In the genomic region with DNA sequence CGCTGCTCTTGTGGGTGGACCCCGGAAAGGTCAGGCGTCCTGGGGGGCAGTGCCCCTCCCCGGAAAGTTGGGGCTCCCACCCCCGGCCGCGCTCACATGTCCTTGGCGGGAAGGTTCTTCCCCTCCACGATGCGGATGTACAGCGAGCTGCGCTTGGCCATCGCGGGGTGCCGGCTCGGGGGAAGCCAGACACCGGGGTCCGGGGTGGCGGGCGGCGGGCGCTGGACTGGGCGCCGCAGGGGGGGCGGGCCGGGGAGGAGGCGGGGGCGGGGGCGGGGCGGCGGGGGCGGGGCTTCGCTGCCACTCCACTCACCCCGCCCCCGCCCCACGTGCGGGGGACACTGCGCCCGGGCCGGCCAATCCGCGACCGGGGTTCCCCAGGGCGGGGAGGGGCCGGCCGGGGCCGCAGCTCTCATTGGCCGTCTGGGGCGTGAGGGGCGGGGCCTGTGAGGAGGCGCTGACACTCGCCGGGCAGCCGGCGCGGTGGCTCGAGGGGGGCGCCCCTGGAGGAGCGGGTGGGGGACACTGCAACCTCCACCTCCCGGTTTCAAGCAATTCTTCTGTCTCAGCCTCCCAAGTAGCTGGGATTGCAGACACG, we compare ENCODE assay signal across 8 cellular contexts. TPM values are rescaled to one million over a fixed set of nuclear protein-coding genes. Genes with fewer than 3 reads are reported as not detected.
DNase-seq lines count a peak whose midpoint lies in the region; ATAC-seq and TF ChIP-seq lines count a peak whose summit lies in the region.
"Not testable (repeated sequence)": the region's sequence is repeated elsewhere in the genome, so short reads cannot be mapped to it uniquely, and the experiment has no call there.

RASA4B (minus strand) TSS at position 228 of the 598 bp plus-strand sequence; CDS start at position 161, 67 bp downstream.

- H4K8ac ChIP-seq in IMR-90 (ENCODE audit: low read depth in 2 of 2, low read length in 2 of 2) = not testable (repeated sequence)

- not testable (repeated sequence) for H3K18ac ChIP-seq in IMR-90 (ENCODE audit: low read depth, low read length)

- H4K20me1 ChIP-seq in DND-41 (ENCODE audit: insufficient read depth, low read length); IMR-90 (ENCODE audit: insufficient read depth, low read length): not testable (repeated sequence)

- POLR2A ChIA-PET in IMR-90 (lab: Charles Lee; ENCODE audit: unreplicated experiment) = not testable (repeated sequence)

- not testable (repeated sequence) for DNase-seq in DND-41, IMR-90
- peak; percentile 60 for DNase-seq in activated CD8-positive, alpha-beta memory T cell treated with anti-CD3 and anti-CD28 coated beads for 24 hours
- DNase-seq in dorsolateral prefrontal cortex = peak in 3 of 10 donors; percentile 2 to 53 (median 20)
- peak; percentile 31 to 78 for DNase-seq in left lung
- peak; percentile 54 for DNase-seq in spleen

- H3K79me2 ChIP-seq in DND-41 (ENCODE audit: insufficient read depth, low read length) = not testable (repeated sequence)

- not testable (repeated sequence) for H3K9me3 ChIP-seq in DND-41 (ENCODE audit: insufficient read depth, low read length, severe bottlenecking); IMR-90 (ENCODE audit: control insufficient read depth, insufficient read depth, low read length); left lung; spleen

- not testable (repeated sequence) for TF ChIP-seq CTCF in DND-41 (IDR thresholded peaks at IDR 0.05; ENCODE audit: borderline replicate concordance, extremely low read depth, low read length, poor library complexity, severe bottlenecking); IMR-90 (conservative IDR thresholded peaks at IDR 0.05; ENCODE audit: low read depth, low read length); dorsolateral prefrontal cortex (IDR thresholded peaks at IDR 0.05 in 54 of 56, conservative IDR thresholded peaks at IDR 0.05 in 2 of 56; ENCODE audit: low read depth in 1 of 56, partially characterized antibody in 56 of 56); left lung (IDR thresholded peaks at IDR 0.05); spleen (IDR thresholded peaks at IDR 0.05 in 8 of 11, conservative IDR thresholded peaks at IDR 0.05 in 3 of 11)

- H2AFZ ChIP-seq in DND-41 (ENCODE audit: low read depth, low read length); IMR-90 (replicated peaks; ENCODE audit: low read length, poor library complexity): not testable (repeated sequence)

- not testable (repeated sequence) for H2BK120ac ChIP-seq in IMR-90 (ENCODE audit: low read depth, low read length)

- not testable (repeated sequence) for H3K9ac ChIP-seq in DND-41 (ENCODE audit: low read depth, low read length); IMR-90 (ENCODE audit: low read depth, low read length)

- dilution Hi-C loops in IMR-90 (cut with HindIII; ENCODE audit: low sequenced_read_pairs, unreplicated experiment) = not testable (repeated sequence)

- not testable (repeated sequence) for TF ChIP-seq RAD21 in IMR-90 (IDR thresholded peaks at IDR 0.05; ENCODE audit: low read length)

- not testable (repeated sequence) for H4K91ac ChIP-seq in IMR-90 (ENCODE audit: insufficient read depth, low read depth, low read length)

- not testable (repeated sequence) for H3K4ac ChIP-seq in IMR-90 (ENCODE audit: low read depth, low read length)

- BruUV-seq in IMR-90 (replicated peaks; lab: Mats Ljungman, UMichigan) = not testable (repeated sequence)

- not testable (repeated sequence) for H3K36me3 ChIP-seq in DND-41 (ENCODE audit: insufficient read depth, low read length); IMR-90 (ENCODE audit: control insufficient read depth, insufficient read depth, low read length); left lung; spleen

- H3K4me2 ChIP-seq in DND-41 (ENCODE audit: insufficient read depth, low read length) = not testable (repeated sequence)
- peak within 1 kb of the TSS; percentile 67; the same call in 1 of the 2 replicates for H3K4me2 ChIP-seq in IMR-90 (ENCODE audit: low read depth, low read length)

- H3K23ac ChIP-seq in IMR-90 (ENCODE audit: low read depth, low read length) = not testable (repeated sequence)

- H2BK5ac ChIP-seq in IMR-90 (ENCODE audit: low read depth, low read length, poor library complexity, severe bottlenecking) = not testable (repeated sequence)

- not testable (repeated sequence) for H3K27me3 ChIP-seq in DND-41 (ENCODE audit: insufficient read depth, low read length, poor library complexity); IMR-90 (ENCODE audit: control insufficient read depth, insufficient read depth, low read length); dorsolateral prefrontal cortex; left lung; spleen (replicated peaks in 1 of 7)

- H3K4me3 ChIP-seq in DND-41 (ENCODE audit: low read depth in 1 of 2, low read length in 2 of 2); left lung: not testable (repeated sequence)
- H3K4me3 ChIP-seq in IMR-90 (ENCODE audit: insufficient read depth, low read depth, low read length) = peak within 1 kb of the TSS; percentile 50
- H3K4me3 ChIP-seq in dorsolateral prefrontal cortex = peak within 1 kb of the TSS in 8 of 59 donors; percentile 27 to 50 (median 38)
- peak within 1 kb of the TSS in 4 of 8 donors; percentile 24 to 56 (median 28) for H3K4me3 ChIP-seq in spleen

- not testable (repeated sequence) for H2AK5ac ChIP-seq in IMR-90 (ENCODE audit: low read depth, low read length)

- ATAC-seq in DND-41 (ENCODE audit: insufficient read depth, low read depth) (peak; percentile 90), GM19455 (IDR thresholded peaks at IDR 0.05; ENCODE audit: unreplicated experiment) (peak; percentile 62), HG02884 (IDR thresholded peaks at IDR 0.05; ENCODE audit: unreplicated experiment) (peak; percentile 67), IMR-90 (ENCODE audit: low read depth) (peak; percentile 99), left lung (peak; percentile 94)

- not testable (repeated sequence) for H2AK9ac ChIP-seq in IMR-90 (replicated peaks; ENCODE audit: low read depth, low read length, poor library complexity)

- H2BK15ac ChIP-seq in IMR-90 (ENCODE audit: low read depth, low read length) = not testable (repeated sequence)

- not testable (repeated sequence) for H4K5ac ChIP-seq in IMR-90 (ENCODE audit: low read depth, low read length)

- H3K79me1 ChIP-seq in IMR-90 (ENCODE audit: low read depth in 1 of 2, low read length in 2 of 2) = not testable (repeated sequence)

- H3K9me1 ChIP-seq in IMR-90 (ENCODE audit: insufficient read depth, low read length) = not testable (repeated sequence)

- CTCF ChIA-PET in IMR-90 (lab: Yijun Ruan, JAX) = not testable (repeated sequence)

- intact Hi-C loops in IMR-90 (cut with micrococcal nuclease); dorsolateral prefrontal cortex (cut with DNase I); left lung (cut with DNase I); spleen (cut with DNase I; ENCODE audit: low total_unique reads): not testable (repeated sequence)

- H3K14ac ChIP-seq in IMR-90 (replicated peaks; ENCODE audit: low read depth, low read length) = not testable (repeated sequence)

- not testable (repeated sequence) for H3K27ac ChIP-seq in DND-41 (ENCODE audit: low read length); IMR-90 (ENCODE audit: insufficient read depth, low read length); dorsolateral prefrontal cortex; left lung; spleen

- not testable (repeated sequence) for H2BK20ac ChIP-seq in IMR-90 (ENCODE audit: low read depth, low read length)

- TF ChIP-seq POLR2A in IMR-90 (IDR thresholded peaks at IDR 0.05; ENCODE audit: low read depth, low read length); spleen (IDR thresholded peaks at IDR 0.05): not testable (repeated sequence)

- in situ Hi-C loops in IMR-90 (cut with MboI; ENCODE audit: low sequenced_read_pairs) = not testable (repeated sequence)

- not testable (repeated sequence) for H3K4me1 ChIP-seq in DND-41 (ENCODE audit: insufficient read depth, low read length); IMR-90 (ENCODE audit: control insufficient read depth, insufficient read depth, low read length); left lung; spleen

- H3K56ac ChIP-seq in IMR-90 (ENCODE audit: extremely low read depth, insufficient read depth, low read length) = not testable (repeated sequence)

- no CpG with 5 or more reads among the region's 61 CpGs for WGBS in IMR-90 (ENCODE audit: extremely low coverage in 2 of 2, insufficient read length in 1 of 2), 2 experiments
- 1 to 5% (median 1%) methylated on average over 7 to 25 of the region's 61 CpGs; no CpG with 5 or more reads in 2 of the 5 donors for WGBS in spleen, 5 donors

RNA-seq across cellular contexts. Expression of gene RASA4B, which starts in this region (rescaled TPM):
- 1.8 and 3.3 TPM in 2 replicates for total RNA-seq in IMR-90 (2012; rRNA removed)
- polyA plus RNA-seq in IMR-90 (2012; rRNA removed) = 7.7 and 9.3 TPM in 2 replicates
- polyA plus RNA-seq in IMR-90 (2012; cell fraction: cytosol; rRNA removed) = 11.3 and 14.3 TPM in 2 replicates
- polyA plus RNA-seq in IMR-90 (2012; cell fraction: nucleus; rRNA removed; ENCODE audit: low replicate concordance) = 35.9 and 76.5 TPM in 2 replicates
- 10 to 100 TPM; 10.1 to 61.2 (median 26.8) TPM for total RNA-seq in dorsolateral prefrontal cortex
- total RNA-seq in left lung = 10 to 100 TPM; 18.1 to 18.5 TPM
- total RNA-seq in spleen = 10 to 100 TPM; 16.7 to 50.5 (median 22.7) TPM
- 10 to 100 TPM; 18.5 to 42.2 (median 24.6) TPM for polyA plus RNA-seq in spleen
